ENCODE assay signal across 19 cellular contexts in the genomic region with DNA sequence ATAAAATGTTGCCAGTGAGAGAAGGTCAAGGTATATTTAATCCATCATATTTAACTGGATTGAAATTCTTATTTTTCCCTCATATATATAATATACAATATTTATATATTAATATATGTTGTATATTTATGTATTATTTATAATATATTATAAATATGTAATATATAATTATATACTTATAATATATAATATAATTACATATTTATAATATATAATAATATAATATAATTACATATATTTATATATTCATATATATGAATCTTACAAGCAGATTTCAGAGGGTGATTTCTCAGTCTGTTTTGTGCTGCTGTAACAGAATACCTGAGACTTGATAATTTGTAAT. TPM values are rescaled to one million over a fixed set of nuclear protein-coding genes. Genes with fewer than 3 reads are reported as not detected.
DNase-seq lines count a peak whose midpoint lies in the region; FAIRE-seq and TF ChIP-seq lines count a peak whose summit lies in the region.
"Had no signal": no experiment of that assay in that cellular context is flagged by ENCODE, and none has a peak within 500 bp of the region (broad histone marks: within the 10 kb centered on the region; RNA-seq: fewer than 3 reads in every experiment).

No MANE protein-coding gene starts in this region.

- H3K23ac ChIP-seq in neuronal stem cell (ENCODE audit: low read depth, low read length, poor library complexity): no peak overlapping the region

- no peaks in the 10 kb centered on the region for H3K79me2 ChIP-seq in smooth muscle cell (ENCODE audit: low read depth)

- H4K20me1 ChIP-seq in smooth muscle cell (ENCODE audit: low read depth): no peaks in the 10 kb centered on the region

- no peak overlapping the region for H2BK120ac ChIP-seq in neuronal stem cell (ENCODE audit: low read depth, low read length)

- no peak overlapping the region for H2BK12ac ChIP-seq in neuronal stem cell (ENCODE audit: low read length)

- CTCF ChIA-PET in activated naive CD4-positive, alpha-beta T cell treated with anti-CD3 and anti-CD28 coated beads, Interleukin-2, amount 10 ng/mL, durations not matched to agents 7 days and 5 days (lab: Charles Lee): no interaction called here

- H3K9me3 ChIP-seq in smooth muscle cell (replicated peaks; ENCODE audit: low read depth) (no peaks in the 10 kb centered on the region), neuronal stem cell (replicated peaks in 1 of 2; ENCODE audit: control insufficient read depth in 2 of 2, insufficient read depth in 1 of 2, low read depth in 1 of 2, low read length in 2 of 2) (no peaks in the 10 kb centered on the region)
- H3K9me3 ChIP-seq: BE2C had no signal

- no peaks in the 10 kb centered on the region for H3K4me1 Mint-ChIP-seq in activated naive CD4-positive, alpha-beta T cell treated with anti-CD3 and anti-CD28 coated beads, Interleukin-2, amount 50 U/mL, for 24 hours
- H3K4me1 Mint-ChIP-seq in activated naive CD4-positive, alpha-beta T cell treated with anti-CD3 and anti-CD28 coated beads, Interleukin-2, amount 10 ng/mL, durations not matched to agents 7 days and 5 days: no peaks in the 10 kb centered on the region
- peaks cover 41% of the 10 kb centered on the region for H3K4me1 Mint-ChIP-seq in type B pancreatic cell (ENCODE audit: unreplicated experiment)
- H3K4me1 Mint-ChIP-seq: CD4-positive, alpha-beta memory T cell had no signal

- peak overlapping the region; percentile 6 for H3K27ac Mint-ChIP-seq in activated naive CD4-positive, alpha-beta T cell treated with anti-CD3 and anti-CD28 coated beads, Interleukin-2, amount 50 U/mL, for 24 hours
- no peak overlapping the region for H3K27ac Mint-ChIP-seq in activated naive CD4-positive, alpha-beta T cell treated with anti-CD3 and anti-CD28 coated beads, Interleukin-2, amount 10 ng/mL, durations not matched to agents 7 days and 5 days
- no peak overlapping the region for H3K27ac Mint-ChIP-seq in type B pancreatic cell
- H3K27ac Mint-ChIP-seq: CD4-positive, alpha-beta memory T cell; HFFc6 had no signal

- no peaks in the 10 kb centered on the region for H3K27me3 Mint-ChIP-seq in activated naive CD4-positive, alpha-beta T cell treated with anti-CD3 and anti-CD28 coated beads, Interleukin-2, amount 50 U/mL, for 24 hours
- H3K27me3 Mint-ChIP-seq in activated naive CD4-positive, alpha-beta T cell treated with anti-CD3 and anti-CD28 coated beads, Interleukin-2, amount 10 ng/mL, durations not matched to agents 7 days and 5 days: peaks cover 51% of the 10 kb centered on the region
- H3K27me3 Mint-ChIP-seq in type B pancreatic cell: peaks cover 35% of the 10 kb centered on the region
- H3K27me3 Mint-ChIP-seq: CD4-positive, alpha-beta memory T cell had no signal

- no peak overlapping the region for H2AK5ac ChIP-seq in neuronal stem cell (ENCODE audit: low read depth, low read length)

- no peak overlapping the region for H2BK15ac ChIP-seq in neuronal stem cell (ENCODE audit: low read length)

- no peak overlapping the region for H3K14ac ChIP-seq in neuronal stem cell (ENCODE audit: low read length)

- H3K36me3 ChIP-seq in smooth muscle cell (ENCODE audit: low read depth) (no peaks in the 10 kb centered on the region), neuronal stem cell (replicated peaks in 1 of 2; ENCODE audit: control insufficient read depth in 2 of 2, insufficient read depth in 2 of 2, low read length in 2 of 2) (no peaks in the 10 kb centered on the region)
- H3K36me3 ChIP-seq: BE2C had no signal

- H3F3A ChIP-seq in smooth muscle cell (ENCODE audit: low read depth): peaks cover 42% of the 10 kb centered on the region

- H2BK5ac ChIP-seq in neuronal stem cell (ENCODE audit: low read length): no peak overlapping the region

- peaks cover 6% of the 10 kb centered on the region for H3K4me1 ChIP-seq in smooth muscle cell (ENCODE audit: low read depth)
- peaks cover 4 to 10% of the 10 kb centered on the region in 2 donors for H3K4me1 ChIP-seq in neuronal stem cell (ENCODE audit: control insufficient read depth in 2 of 2, insufficient read depth in 1 of 2, low read depth in 1 of 2, low read length in 2 of 2)

- H3K9ac ChIP-seq in smooth muscle cell (ENCODE audit: low read depth): no peak overlapping the region
- no peak overlapping the region for H3K9ac ChIP-seq in neuronal stem cell (ENCODE audit: low read depth, low read length, poor library complexity)

- H3K4me2 ChIP-seq in smooth muscle cell (peak overlapping the region; percentile 47), neuronal stem cell (ENCODE audit: insufficient read depth, low read length, poor library complexity, severe bottlenecking) (no peak overlapping the region)
- H3K4me2 ChIP-seq: GM23338 had no signal

- H3K4me3 ChIP-seq in smooth muscle cell: no peak overlapping the region
- H3K4me3 ChIP-seq in neuronal stem cell (ENCODE audit: low read length in 2 of 2): no peak overlapping the region
- H3K4me3 ChIP-seq: GM23338 had no signal

- no peak for DNase-seq in activated naive CD4-positive, alpha-beta T cell treated with anti-CD3 and anti-CD28 coated beads, Interleukin-2, amount 10 ng/mL, durations not matched to agents 7 days and 5 days
- DNase-seq in frontal cortex (ENCODE audit: low spot score in 2 of 2) (no peak), smooth muscle cell (lab: John Stamatoyannopoulos, UW; ENCODE audit: unreplicated experiment) (no peak), type B pancreatic cell (ENCODE audit: extremely low spot score, unreplicated experiment) (no peak), neuronal stem cell (ENCODE audit: low spot score) (no peak)
- no peak for DNase-seq in activated effector memory CD4-positive, alpha-beta T cell treated with anti-CD3 and anti-CD28 coated beads, Interleukin-2, amount 50 U/mL, for 16 hours
- DNase-seq: ACHN; BE2C; CD4-positive, alpha-beta memory T cell; DMS153; DMS79; GF-D8 had no signal

- H2AFZ ChIP-seq in smooth muscle cell (ENCODE audit: low read depth): no peak overlapping the region
- no peak overlapping the region for H2AFZ ChIP-seq in neuronal stem cell (ENCODE audit: low read length)
- H2AFZ ChIP-seq: GM23338 had no signal

- no peaks in the 10 kb centered on the region for H3K36me3 Mint-ChIP-seq in activated naive CD4-positive, alpha-beta T cell treated with anti-CD3 and anti-CD28 coated beads, Interleukin-2, amount 50 U/mL, for 24 hours
- H3K36me3 Mint-ChIP-seq in activated naive CD4-positive, alpha-beta T cell treated with anti-CD3 and anti-CD28 coated beads, Interleukin-2, amount 10 ng/mL, durations not matched to agents 7 days and 5 days: no peaks in the 10 kb centered on the region
- H3K36me3 Mint-ChIP-seq in type B pancreatic cell: no peaks in the 10 kb centered on the region
- H3K36me3 Mint-ChIP-seq: CD4-positive, alpha-beta memory T cell had no signal

- H3K27me3 ChIP-seq in smooth muscle cell (ENCODE audit: low read depth) (no peaks in the 10 kb centered on the region), neuronal stem cell (ENCODE audit: control insufficient read depth in 3 of 3, insufficient read depth in 3 of 3, low read depth in 1 of 3, low read length in 3 of 3) (peaks cover 0 to 35% (median 5%) of the 10 kb centered on the region in 3 experiments)
- H3K27me3 ChIP-seq: BE2C had no signal

- H4K8ac ChIP-seq in neuronal stem cell (ENCODE audit: low read depth, low read length): no peak overlapping the region

- no peak overlapping the region for H4K91ac ChIP-seq in neuronal stem cell (ENCODE audit: low read depth, low read length, poor library complexity)

- no peaks in the 10 kb centered on the region for H3K79me1 ChIP-seq in neuronal stem cell (ENCODE audit: low read depth, low read length)

- no peaks in the 10 kb centered on the region for H3K9me3 Mint-ChIP-seq in activated naive CD4-positive, alpha-beta T cell treated with anti-CD3 and anti-CD28 coated beads, Interleukin-2, amount 50 U/mL, for 24 hours
- no peaks in the 10 kb centered on the region for H3K9me3 Mint-ChIP-seq in activated naive CD4-positive, alpha-beta T cell treated with anti-CD3 and anti-CD28 coated beads, Interleukin-2, amount 10 ng/mL, durations not matched to agents 7 days and 5 days
- H3K9me3 Mint-ChIP-seq in type B pancreatic cell: no peaks in the 10 kb centered on the region
- H3K9me3 Mint-ChIP-seq: CD4-positive, alpha-beta memory T cell; GM23338; HFFc6 had no signal

- no peak overlapping the region for H3K18ac ChIP-seq in neuronal stem cell (ENCODE audit: low read length)

- no peak overlapping the region for H3K4me3 Mint-ChIP-seq in activated naive CD4-positive, alpha-beta T cell treated with anti-CD3 and anti-CD28 coated beads, Interleukin-2, amount 50 U/mL, for 24 hours
- no peak overlapping the region for H3K4me3 Mint-ChIP-seq in activated naive CD4-positive, alpha-beta T cell treated with anti-CD3 and anti-CD28 coated beads, Interleukin-2, amount 10 ng/mL, durations not matched to agents 7 days and 5 days
- no peak overlapping the region for H3K4me3 Mint-ChIP-seq in type B pancreatic cell
- H3K4me3 Mint-ChIP-seq: CD4-positive, alpha-beta memory T cell; GM23338; HFFc6 had no signal

- no peak overlapping the region for H3K4ac ChIP-seq in neuronal stem cell (ENCODE audit: low read length)

- FAIRE-seq in TTC549 (lab: Jason Lieb, UNC): peak; percentile 85
- FAIRE-seq in frontal cortex (lab: Jason Lieb, UNC): peak; percentile 76
- FAIRE-seq: H54 had no signal

- TF ChIP-seq CTCF in smooth muscle cell (IDR thresholded peaks at IDR 0.05; ENCODE audit: borderline replicate concordance, insufficient read depth, poor library complexity, severe bottlenecking) (no peak), type B pancreatic cell (conservative IDR thresholded peaks at IDR 0.05) (no peak)

- H3K27ac ChIP-seq in smooth muscle cell (ENCODE audit: low read depth) (no peak overlapping the region), neuronal stem cell (replicated peaks; ENCODE audit: low read length) (no peak overlapping the region)
- H3K27ac ChIP-seq: 22Rv1, C4-2B had no signal

RNA-seq across cellular contexts. Expression of gene TLE3, which starts 52.7 kb away (rescaled TPM):
- total RNA-seq in frontal cortex (68.9 TPM), smooth muscle cell (46.9 and 53.2 TPM in 2 replicates), type B pancreatic cell (ENCODE audit: low replicate concordance) (109 and 185 TPM in 2 replicates)
- polyA plus RNA-seq in smooth muscle cell: 39.7 and 50.9 TPM in 2 replicates
- 27.4 TPM for polyA plus RNA-seq in neuronal stem cell (2013, experiment 1 of 2)
- polyA plus RNA-seq in neuronal stem cell (2013, experiment 2 of 2): 29.0 TPM
